In the genomic region with DNA sequence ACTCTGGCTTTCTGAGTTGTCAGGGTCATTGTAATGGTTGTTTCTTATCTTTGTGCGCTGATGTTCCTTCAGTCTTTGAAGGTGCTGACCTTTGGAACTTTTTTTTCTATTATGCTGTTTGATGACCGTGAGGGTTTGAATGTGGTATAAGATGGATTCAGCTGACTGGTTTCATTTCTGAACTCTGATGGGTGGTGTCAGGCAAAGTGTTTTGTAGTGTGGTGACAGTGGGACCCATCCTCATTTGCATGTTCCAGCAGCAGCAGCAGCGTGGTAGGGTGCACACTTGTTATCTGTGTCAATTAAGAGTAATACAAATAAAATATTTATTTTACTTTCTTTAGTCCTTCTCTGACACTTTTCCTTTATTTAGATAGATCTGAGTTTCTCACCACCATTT, we compare ENCODE assay signal across 28 cellular contexts.
DNase-seq lines count a peak whose midpoint lies in the region; ATAC-seq and TF ChIP-seq lines count a peak whose summit lies in the region.
"Had no signal": no experiment of that assay in that cellular context is flagged by ENCODE, and none has a peak within 500 bp of the region (broad histone marks: within the 10 kb centered on the region; RNA-seq: fewer than 3 reads in every experiment).

No MANE protein-coding gene starts in this region.

- no peaks in the 10 kb centered on the region for H3K36me3 Mint-ChIP-seq in CD8-positive, alpha-beta T cell

- H3K9me3 ChIP-seq in osteoblast (ENCODE audit: low read depth, low read length): no peaks in the 10 kb centered on the region
- no peaks in the 10 kb centered on the region for H3K9me3 ChIP-seq in CD8-positive, alpha-beta T cell (ENCODE audit: low read length)
- H3K9me3 ChIP-seq: BLaER1, breast epithelium, colonic mucosa, gastroesophageal sphincter, mucosa of descending colon had no signal

- H3K4me3 Mint-ChIP-seq in CD8-positive, alpha-beta T cell: no peak overlapping the region
- H3K4me3 Mint-ChIP-seq: activated CD4-positive, alpha-beta memory T cell treated with anti-CD3 and anti-CD28 coated beads, Interleukin-2, amount 10 ng/mL, durations not matched to agents 7 days and 5 days; neural crest cell had no signal

- no peaks in the 10 kb centered on the region for H3K27me3 ChIP-seq in KMS-11 (ENCODE audit: insufficient read depth, low read depth)
- H3K27me3 ChIP-seq in osteoblast (ENCODE audit: insufficient read depth, low read length): no peaks in the 10 kb centered on the region
- H3K27me3 ChIP-seq in CD8-positive, alpha-beta T cell (ENCODE audit: insufficient read depth, low read length): no peaks in the 10 kb centered on the region
- H3K27me3 ChIP-seq: adrenal gland, BLaER1, breast epithelium, colonic mucosa, esophagus squamous epithelium, gastroesophageal sphincter had no signal

- ATAC-seq in GM18858 (IDR thresholded peaks at IDR 0.05; ENCODE audit: unreplicated experiment) (peak; percentile 71), GM19455 (IDR thresholded peaks at IDR 0.05; ENCODE audit: unreplicated experiment) (peak; percentile 69), HG02981 (IDR thresholded peaks at IDR 0.05; ENCODE audit: unreplicated experiment) (peak; percentile 54), HG03439 (IDR thresholded peaks at IDR 0.05; ENCODE audit: unreplicated experiment) (no peak)
- no peak for ATAC-seq in CD8-positive, alpha-beta T cell
- ATAC-seq: gastroesophageal sphincter, mucosa of descending colon had no signal

- H3K4me2 ChIP-seq in KMS-11: peak overlapping the region; percentile 41
- H3K4me2 ChIP-seq in osteoblast (ENCODE audit: insufficient read depth, low read length): no peak overlapping the region
- H3K4me2 ChIP-seq: BLaER1 had no signal

- TF ChIP-seq CTCF in KMS-11 (conservative IDR thresholded peaks at IDR 0.05; ENCODE audit: low read depth, low read length) (no peak), osteoblast (IDR thresholded peaks at IDR 0.05; ENCODE audit: extremely low read depth, low read depth, low read length) (no peak)
- no peak for TF ChIP-seq CTCF in CD8-positive, alpha-beta T cell (IDR thresholded peaks at IDR 0.05)

- H3K9ac ChIP-seq in KMS-11: no peak overlapping the region
- H3K9ac ChIP-seq: BLaER1 had no signal

- no peaks in the 10 kb centered on the region for H3K4me1 Mint-ChIP-seq in CD8-positive, alpha-beta T cell (ENCODE audit: low read depth)
- H3K4me1 Mint-ChIP-seq: activated CD4-positive, alpha-beta memory T cell treated with anti-CD3 and anti-CD28 coated beads, Interleukin-2, amount 10 ng/mL, durations not matched to agents 7 days and 5 days; neural crest cell had no signal

- H4K20me1 ChIP-seq in KMS-11 (ENCODE audit: insufficient read depth): no peaks in the 10 kb centered on the region
- H4K20me1 ChIP-seq in osteoblast (ENCODE audit: insufficient read depth, low read length): no peaks in the 10 kb centered on the region
- H4K20me1 ChIP-seq: BLaER1 had no signal

- H3K36me3 ChIP-seq in KMS-11 (ENCODE audit: insufficient read depth) (no peaks in the 10 kb centered on the region), osteoblast (ENCODE audit: insufficient read depth, low read length) (no peaks in the 10 kb centered on the region)
- no peaks in the 10 kb centered on the region for H3K36me3 ChIP-seq in CD8-positive, alpha-beta T cell (ENCODE audit: insufficient read depth, low read length)
- H3K36me3 ChIP-seq: adrenal gland, BLaER1, breast epithelium, colonic mucosa, esophagus squamous epithelium, gastroesophageal sphincter had no signal

- no peaks in the 10 kb centered on the region for H3K27me3 Mint-ChIP-seq in CD8-positive, alpha-beta T cell (ENCODE audit: low read depth)
- H3K27me3 Mint-ChIP-seq: activated CD4-positive, alpha-beta memory T cell treated with anti-CD3 and anti-CD28 coated beads, Interleukin-2, amount 10 ng/mL, durations not matched to agents 7 days and 5 days; progenitor cell of endocrine pancreas had no signal

- H3K27ac Mint-ChIP-seq in CD8-positive, alpha-beta T cell: no peak overlapping the region
- H3K27ac Mint-ChIP-seq: activated CD4-positive, alpha-beta memory T cell treated with anti-CD3 and anti-CD28 coated beads, Interleukin-2, amount 10 ng/mL, durations not matched to agents 7 days and 5 days; progenitor cell of endocrine pancreas had no signal

- H3K4me1 ChIP-seq in KMS-11 (ENCODE audit: low read depth, poor library complexity, severe bottlenecking) (peaks cover 56% of the 10 kb centered on the region), osteoblast (ENCODE audit: insufficient read depth, low read length) (peaks cover 6% of the 10 kb centered on the region)
- H3K4me1 ChIP-seq in CD8-positive, alpha-beta T cell (ENCODE audit: insufficient read depth, low read length): no peaks in the 10 kb centered on the region
- H3K4me1 ChIP-seq: adrenal gland, breast epithelium, colonic mucosa, esophagus squamous epithelium, gastroesophageal sphincter had no signal

- H2AFZ ChIP-seq in KMS-11 (ENCODE audit: low read depth) (peak overlapping the region; percentile 14; the same call in 1 of the 2 replicates), osteoblast (ENCODE audit: low read length) (no peak overlapping the region)

- H3K79me2 ChIP-seq in KMS-11 (ENCODE audit: insufficient read depth, low read depth) (no peaks in the 10 kb centered on the region), osteoblast (ENCODE audit: insufficient read depth, low read length) (no peaks in the 10 kb centered on the region)

- POLR2A ChIA-PET in CD8-positive, alpha-beta T cell (lab: Charles Lee): no interaction called here

- DNase-seq in osteoblast (ENCODE audit: insufficient read length, low spot score, missing footprints) (no peak), NCI-H510A treated with DMSO at 0.1 percent for 48 hours (lab: John Stamatoyannopoulos, UW) (no peak)
- no peak for DNase-seq in CD8-positive, alpha-beta T cell
- DNase-seq: ACHN; activated CD4-positive, alpha-beta memory T cell treated with anti-CD3 and anti-CD28 coated beads, Interleukin-2, amount 10 ng/mL, durations not matched to agents 7 days and 5 days; activated gamma-delta T cell treated with Interleukin-2 at 50 U/mL for 16 hours; adrenal gland; Calu3; colonic mucosa; esophagus squamous epithelium; HCEC 1CT; islet precursor cell; mucosa of descending colon; NCI-H1048; NCI-H187 treated with DMSO at 0.1 percent for 48 hours; NCI-H774; substantia nigra; T1000 had no signal

- intact Hi-C loops in CD8-positive, alpha-beta T cell (cut with DNase I, micrococcal nuclease): no loop called here

- H3K27ac ChIP-seq in KMS-11 (no peak overlapping the region), osteoblast (ENCODE audit: low read depth, low read length) (no peak overlapping the region)
- no peak overlapping the region for H3K27ac ChIP-seq in CD8-positive, alpha-beta T cell (ENCODE audit: low read depth, low read length)
- H3K27ac ChIP-seq: adrenal gland, BLaER1, breast epithelium, colonic mucosa, esophagus squamous epithelium, gastroesophageal sphincter had no signal

- H3K4me3 ChIP-seq in KMS-11 (IDR thresholded peaks at IDR 0.05; ENCODE audit: insufficient read depth, low read depth, low read length): no peak overlapping the region
- no peak overlapping the region for H3K4me3 ChIP-seq in osteoblast (ENCODE audit: insufficient read depth, low read length)
- H3K4me3 ChIP-seq in CD8-positive, alpha-beta T cell (ENCODE audit: low read depth, low read length): no peak overlapping the region
- H3K4me3 ChIP-seq: adrenal gland, BLaER1, breast epithelium, colonic mucosa, esophagus squamous epithelium, gastroesophageal sphincter, mucosa of descending colon had no signal

- peaks cover 11% of the 10 kb centered on the region for H3K9me3 Mint-ChIP-seq in CD8-positive, alpha-beta T cell

- CTCF ChIA-PET in CD8-positive, alpha-beta T cell (lab: Charles Lee): no interaction called here

Comparison
In these comparisons a context has a peak if more than half of its experiments do, and no peak if none do; other contexts are left out.
1. ATAC-seq: peak in GM18858 (single experiment), GM19455 (single experiment) and HG02981 (single experiment); none in CD8-positive, alpha-beta T cell (single experiment) and HG03439 (single experiment).